8 cellular contexts compared by ENCODE assay signal in genomic region chr2:170409164-170409535, GRCh38.
DNase-seq lines count a peak whose midpoint lies in the region; ATAC-seq and TF ChIP-seq lines count a peak whose summit lies in the region.

No MANE protein-coding gene starts in this region.

- no peak for TF ChIP-seq POLR2A in testis (IDR thresholded peaks at IDR 0.05)

- DNase-seq in DMS79 (lab: John Stamatoyannopoulos, UW) (peak; percentile 15), LHCN-M2 (ENCODE audit: low read depth) (peak; percentile 52), RPMI7951 (ENCODE audit: low read depth) (peak; percentile 54), fibroblast of the conjunctiva (ENCODE audit: low read depth) (peak; percentile 44), omental fat pad (ENCODE audit: low spot score) (peak; percentile 86), testis (peak; percentile 92)
- DNase-seq in activated T-helper 1 cell treated with anti-CD3 and anti-CD28 coated beads, Interleukin-2, amount 50 U/mL, for 16 hours (ENCODE audit: low read depth in 1 of 2, low spot score in 1 of 2): peak; percentile 46 to 57

- peak in 1 of 3 donors; percentile 52 for TF ChIP-seq CTCF in omental fat pad (IDR thresholded peaks at IDR 0.05)
- TF ChIP-seq CTCF in testis (IDR thresholded peaks at IDR 0.05): peak; percentile 64 to 97 (median 77)

- peaks cover 4% of the 10 kb centered on the region for H3K4me1 ChIP-seq in testis

- H3K36me3 ChIP-seq in testis (ENCODE audit: low read depth, missing control alignments): no peaks in the 10 kb centered on the region

- H3K9me3 ChIP-seq in testis: no peaks in the 10 kb centered on the region

- no peak overlapping the region for H3K27ac ChIP-seq in testis

- H3K27me3 ChIP-seq in testis: no peaks in the 10 kb centered on the region

- intact Hi-C loops in testis (cut with DNase I; ENCODE audit: low total_unique reads): no loop called here

- whole genome bisulfite sequencing in testis, 2 donors: 2 to 3% methylated on average over 9 of the region's 9 CpGs

- peak overlapping the region in 1 of 2 donors; percentile 24 for H3K4me3 ChIP-seq in testis

- peak; percentile 83 for ATAC-seq in omental fat pad (ENCODE audit: low FRiP score)
- no peak for ATAC-seq in HG02840 (IDR thresholded peaks at IDR 0.05; ENCODE audit: low FRiP score, unreplicated experiment)

Comparison
In these comparisons a context has a peak if more than half of its experiments do, and no peak if none do; other contexts are left out.
1. DNase-seq: peak in every context shown above with its lines; median percentile 92 in testis; 86 in omental fat pad; 54 in RPMI7951; 52 in LHCN-M2; 52 in activated T-helper 1 cell treated with anti-CD3 and anti-CD28 coated beads, Interleukin-2, amount 50 U/mL, for 16 hours; 44 in fibroblast of the conjunctiva; 15 in DMS79.